ENCODE assay signal across 17 cellular contexts in genomic region chr5:75057551-75057950, GRCh38. TPM values are rescaled to one million over a fixed set of nuclear protein-coding genes. Genes with fewer than 3 reads are reported as not detected.
DNase-seq lines count a peak whose midpoint lies in the region; ATAC-seq and TF ChIP-seq lines count a peak whose summit lies in the region.
"Had no signal": no experiment of that assay in that cellular context is flagged by ENCODE, and none has a peak within 500 bp of the region (broad histone marks: within the 10 kb centered on the region; RNA-seq: fewer than 3 reads in every experiment).

No MANE protein-coding gene starts in this region.

- intact Hi-C loops in activated CD4-positive, alpha-beta memory T cell treated with anti-CD3 and anti-CD28 coated beads for 36 hours (cut with micrococcal nuclease), result loop anchor here (10.0 kb wide), 2 partner anchors 193 to 1487 kb away; partner anchors contain the start of gene FAM169A

- no peaks in the 10 kb centered on the region for H3K27me3 ChIP-seq in CD8-positive, alpha-beta memory T cell (ENCODE audit: insufficient read depth, low read length, poor library complexity, severe bottlenecking)
- H3K27me3 ChIP-seq: right lobe of liver, tibial artery had no signal

- no peak overlapping the region for H3K4me3 ChIP-seq in CD8-positive, alpha-beta memory T cell (ENCODE audit: low read length)
- H3K4me3 ChIP-seq: right lobe of liver, tibial artery had no signal

- peak in 2 of 5 donors; percentile 11 to 58 for DNase-seq in CD8-positive, alpha-beta memory T cell
- DNase-seq in HFFc6 (peak; percentile 37), lung microvascular endothelial cell (ENCODE audit: low read depth in 2 of 2) (peak; percentile 10 to 35), nephron progenitor cell (no peak), COLO829 (ENCODE audit: low spot score) (no peak)
- DNase-seq in activated CD4-positive, alpha-beta memory T cell treated with anti-CD3 and anti-CD28 coated beads for 36 hours, result no peak
- DNase-seq: activated effector memory CD4-positive, alpha-beta T cell treated with anti-CD3 and anti-CD28 coated beads, Interleukin-2, amount 50 U/mL, for 16 hours; Calu3; endodermal cell; head of caudate nucleus; NCI-H1105 treated with DMSO at 0.1 percent for 48 hours; NCI-H2107; NCI-H526; right lobe of liver; SW 1271; tibial artery had no signal

- ATAC-seq in HG03439 (IDR thresholded peaks at IDR 0.05; ENCODE audit: unreplicated experiment), result no peak
- ATAC-seq: right lobe of liver had no signal

- peaks cover 82% of the 10 kb centered on the region for H3K4me1 ChIP-seq in CD8-positive, alpha-beta memory T cell (ENCODE audit: insufficient read depth, low read length)

- H3K9me3 Mint-ChIP-seq in CD8-positive, alpha-beta memory T cell, result no peaks in the 10 kb centered on the region
- H3K9me3 Mint-ChIP-seq in HFFc6, result no peaks in the 10 kb centered on the region
- H3K9me3 Mint-ChIP-seq in activated CD4-positive, alpha-beta memory T cell treated with anti-CD3 and anti-CD28 coated beads for 36 hours, result no peaks in the 10 kb centered on the region
- H3K9me3 Mint-ChIP-seq in nephron progenitor cell, result no peaks in the 10 kb centered on the region
- H3K9me3 Mint-ChIP-seq: endodermal cell had no signal

- H3K4me1 Mint-ChIP-seq in CD8-positive, alpha-beta memory T cell, result peaks cover 40 to 82% (median 72%) of the 10 kb centered on the region in 3 donors
- H3K4me1 Mint-ChIP-seq in HFFc6 (ENCODE audit: low read depth) (peaks cover 48% of the 10 kb centered on the region), nephron progenitor cell (peaks cover 18% of the 10 kb centered on the region)
- peaks cover 73% of the 10 kb centered on the region for H3K4me1 Mint-ChIP-seq in activated CD4-positive, alpha-beta memory T cell treated with anti-CD3 and anti-CD28 coated beads for 36 hours (ENCODE audit: low read depth)

- H3K9me3 ChIP-seq in CD8-positive, alpha-beta memory T cell (ENCODE audit: low read length), result no peaks in the 10 kb centered on the region
- H3K9me3 ChIP-seq: right lobe of liver, tibial artery had no signal

- CTCF ChIA-PET in CD8-positive, alpha-beta memory T cell (lab: Charles Lee), result interaction anchor here (1.2 kb wide), 1 partner anchor 180 kb away, joined by 3 read pairs; no protein-coding TSS in a partner anchor
- CTCF ChIA-PET in activated CD4-positive, alpha-beta memory T cell treated with anti-CD3 and anti-CD28 coated beads for 36 hours (lab: Charles Lee), result interaction anchor here (0.6 to 1.4 kb wide), 4 partner anchors 7 to 132 kb away, joined by 3 to 5 read pairs (median 4); no protein-coding TSS in a partner anchor

- peaks cover 0 to 4% of the 10 kb centered on the region in 2 donors for H3K27me3 Mint-ChIP-seq in CD8-positive, alpha-beta memory T cell
- H3K27me3 Mint-ChIP-seq in HFFc6 (ENCODE audit: insufficient read depth) (no peaks in the 10 kb centered on the region; the same call in none of the 2 replicates), nephron progenitor cell (ENCODE audit: low read depth, poor library complexity) (peaks cover 37% of the 10 kb centered on the region)
- H3K27me3 Mint-ChIP-seq in activated CD4-positive, alpha-beta memory T cell treated with anti-CD3 and anti-CD28 coated beads for 36 hours, result peaks cover 4% of the 10 kb centered on the region

- H3K36me3 Mint-ChIP-seq in CD8-positive, alpha-beta memory T cell, result peaks cover 0 to 3% (median 0%) of the 10 kb centered on the region in 3 donors
- no peaks in the 10 kb centered on the region for H3K36me3 Mint-ChIP-seq in HFFc6 (ENCODE audit: low read depth)
- no peaks in the 10 kb centered on the region for H3K36me3 Mint-ChIP-seq in activated CD4-positive, alpha-beta memory T cell treated with anti-CD3 and anti-CD28 coated beads for 36 hours
- H3K36me3 Mint-ChIP-seq in nephron progenitor cell (ENCODE audit: low read depth), result no peaks in the 10 kb centered on the region

- TF ChIP-seq CTCF in HFFc6 (IDR thresholded peaks at IDR 0.05), result no peak
- TF ChIP-seq CTCF in nephron progenitor cell (IDR thresholded peaks at IDR 0.05), result no peak

- POLR2A ChIA-PET in CD8-positive, alpha-beta memory T cell (lab: Charles Lee), result no interaction called here
- POLR2A ChIA-PET in activated CD4-positive, alpha-beta memory T cell treated with anti-CD3 and anti-CD28 coated beads for 36 hours (lab: Charles Lee), result no interaction called here

- H3K27ac Mint-ChIP-seq in CD8-positive, alpha-beta memory T cell, result peak overlapping the region; percentile 6 to 97 (median 40)
- H3K27ac Mint-ChIP-seq in HFFc6 (peak overlapping the region; percentile 77), nephron progenitor cell (no peak overlapping the region)
- H3K27ac Mint-ChIP-seq in activated CD4-positive, alpha-beta memory T cell treated with anti-CD3 and anti-CD28 coated beads for 36 hours, result peak overlapping the region; percentile 56
- H3K27ac Mint-ChIP-seq: endodermal cell had no signal

- no peak overlapping the region for H3K27ac ChIP-seq in CD8-positive, alpha-beta memory T cell (ENCODE audit: low read depth, low read length)
- H3K27ac ChIP-seq: right lobe of liver, tibial artery had no signal

- H3K36me3 ChIP-seq in CD8-positive, alpha-beta memory T cell (ENCODE audit: insufficient read depth, low read length), result no peaks in the 10 kb centered on the region
- H3K36me3 ChIP-seq: right lobe of liver, tibial artery had no signal

- H3K4me3 Mint-ChIP-seq in CD8-positive, alpha-beta memory T cell, result peak overlapping the region in 4 of 7 donors; percentile 2 to 76 (median 32)
- no peak overlapping the region for H3K4me3 Mint-ChIP-seq in HFFc6
- H3K4me3 Mint-ChIP-seq in activated CD4-positive, alpha-beta memory T cell treated with anti-CD3 and anti-CD28 coated beads for 36 hours, result no peak overlapping the region
- H3K4me3 Mint-ChIP-seq in nephron progenitor cell, result no peak overlapping the region
- H3K4me3 Mint-ChIP-seq: endodermal cell had no signal

RNA-seq across cellular contexts. Expression of gene GCNT4, which starts 5.2 kb away (rescaled TPM):
- total RNA-seq in CD8-positive, alpha-beta memory T cell, result 1 to 10 TPM; 1.4 to 1.6 TPM
- 1.3 TPM for polyA plus RNA-seq in CD8-positive, alpha-beta memory T cell
- total RNA-seq in HFFc6 (2021; fragmentation: NEBNext Ultra II Directional; extraction: Animal tissue kit (Norgen Biotek cat#: 25700)), result 10 to 100 TPM in 1 of 6 experiments, 1 to 10 TPM in 5; 4.4 to 11.0 (median 5.4) TPM
- total RNA-seq in activated CD4-positive, alpha-beta memory T cell treated with anti-CD3 and anti-CD28 coated beads for 36 hours, result 1 to 10 TPM; 2.4 TPM
- total RNA-seq in lung microvascular endothelial cell, result under 0.01 TPM in 2 replicates

Comparison
In these comparisons a context has a peak if more than half of its experiments do, and no peak if none do; other contexts are left out.
1. DNase-seq: peak in HFFc6 (single experiment) and lung microvascular endothelial cell (2 of 2); none in activated CD4-positive, alpha-beta memory T cell treated with anti-CD3 and anti-CD28 coated beads for 36 hours (single experiment), nephron progenitor cell (single experiment) and COLO829 (single experiment).
2. H3K4me3 Mint-ChIP-seq: peak in CD8-positive, alpha-beta memory T cell (4 of 7); none in HFFc6 (single experiment), activated CD4-positive, alpha-beta memory T cell treated with anti-CD3 and anti-CD28 coated beads for 36 hours (single experiment) and nephron progenitor cell (single experiment).